Comparison of ENCODE assay signal across 14 cellular contexts in the genomic region with DNA sequence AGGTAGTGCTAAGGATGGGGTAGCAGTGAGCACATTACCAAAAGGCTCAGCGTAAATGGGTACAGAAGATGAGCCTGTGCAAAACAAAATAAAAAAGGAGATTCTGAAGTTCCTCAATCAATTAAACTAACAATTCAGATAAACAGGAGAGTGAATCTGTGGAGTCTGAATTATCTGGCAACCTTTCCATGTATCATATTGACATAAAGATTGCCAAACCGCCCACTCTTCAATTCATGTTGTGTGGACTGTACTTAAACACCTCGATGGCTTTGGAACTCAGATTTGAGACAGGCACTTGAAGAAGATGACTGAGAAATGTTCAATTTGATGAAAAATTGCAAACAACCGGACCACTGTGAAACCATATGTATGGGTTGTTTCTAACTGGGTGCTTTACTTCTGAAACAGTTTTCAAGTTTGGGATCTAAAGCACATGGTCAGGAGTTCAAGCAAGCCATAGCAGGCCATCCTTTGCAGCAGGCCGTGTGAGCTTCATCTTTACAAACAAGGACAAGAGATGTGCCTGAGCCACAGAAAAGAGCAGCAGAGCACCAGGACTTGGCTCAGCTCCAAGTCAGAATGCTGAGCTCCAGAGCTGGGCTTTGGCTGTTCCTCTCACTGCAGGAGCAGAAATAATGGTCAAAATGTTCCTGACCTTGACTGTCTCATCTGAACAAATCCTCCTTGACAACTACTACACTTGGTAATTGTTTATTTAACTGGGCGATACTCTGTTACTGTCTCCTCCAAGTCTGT.
DNase-seq lines count a peak whose midpoint lies in the region; ATAC-seq and TF ChIP-seq lines count a peak whose summit lies in the region.
"Had no signal": no experiment of that assay in that cellular context is flagged by ENCODE, and none has a peak within 500 bp of the region (broad histone marks: within the 10 kb centered on the region; RNA-seq: fewer than 3 reads in every experiment).

No MANE protein-coding gene starts in this region.

- TF ChIP-seq CTCF in colonic mucosa (IDR thresholded peaks at IDR 0.05): no peak

- H3K27ac ChIP-seq in colonic mucosa: no peak overlapping the region
- H3K27ac ChIP-seq: Peyer's patch had no signal

- no peaks in the 10 kb centered on the region for H3K9me3 ChIP-seq in colonic mucosa
- H3K9me3 ChIP-seq: Peyer's patch had no signal

- no peak overlapping the region for H3K9ac ChIP-seq in colonic mucosa (ENCODE audit: low read depth in 2 of 2, low read length in 2 of 2)

- no peaks in the 10 kb centered on the region for H3K27me3 ChIP-seq in colonic mucosa
- H3K27me3 ChIP-seq: Peyer's patch had no signal

- intact Hi-C loops in colonic mucosa (cut with DNase I): no loop called here

- ATAC-seq in HG03565 (IDR thresholded peaks at IDR 0.05; ENCODE audit: unreplicated experiment): no peak

- H3K36me3 ChIP-seq in colonic mucosa: no peaks in the 10 kb centered on the region
- H3K36me3 ChIP-seq: Peyer's patch had no signal

- DNase-seq in NCI-H345 (lab: John Stamatoyannopoulos, UW) (peak; percentile 42), NCI-H345 treated with DMSO at 0.1 percent for 48 hours (lab: John Stamatoyannopoulos, UW; ENCODE audit: unreplicated experiment) (no peak), COLO668 (lab: John Stamatoyannopoulos, UW; ENCODE audit: unreplicated experiment) (peak; percentile 40), NCI-H2029 (lab: John Stamatoyannopoulos, UW) (peak; percentile 31), cerebellar cortex (ENCODE audit: low spot score) (peak; percentile 72), colonic mucosa (no peak), HT-29 (ENCODE audit: low spot score) (no peak)
- DNase-seq: CD4-positive, alpha-beta T cell; NCI-H1694; NCI-H526; Peyer's patch; SHP77; T-helper 2 cell had no signal

- H3K4me1 ChIP-seq in colonic mucosa: peaks cover 5% of the 10 kb centered on the region

- no peak overlapping the region for H3K4me3 ChIP-seq in colonic mucosa
- H3K4me3 ChIP-seq: Peyer's patch had no signal

Comparison
In these comparisons a context has a peak if more than half of its experiments do, and no peak if none do; other contexts are left out.
1. DNase-seq: peak in NCI-H345 (single experiment), COLO668 (single experiment), NCI-H2029 (single experiment) and cerebellar cortex (single experiment); none in NCI-H345 treated with DMSO at 0.1 percent for 48 hours (single experiment), colonic mucosa (single experiment) and HT-29 (single experiment).